In genomic region chr19:3691372-3691716, GRCh38 we compare ENCODE assay signal across 25 cellular contexts. TPM values are rescaled to one million over a fixed set of nuclear protein-coding genes. Genes with fewer than 3 reads are reported as not detected.
DNase-seq lines count a peak whose midpoint lies in the region; ATAC-seq and TF ChIP-seq lines count a peak whose summit lies in the region.
"Had no signal": no experiment of that assay in that cellular context is flagged by ENCODE, and none has a peak within 500 bp of the region (broad histone marks: within the 10 kb centered on the region; RNA-seq: fewer than 3 reads in every experiment).

No MANE protein-coding gene starts in this region.

- ATAC-seq in stimulated activated naive CD8-positive, alpha-beta T cell treated with anti-CD3 and anti-CD28 coated beads, Interleukin-15, Interleukin-2, amounts not matched to agents 100 U/mL and 50 U/mL, for 24 hours, result no peak
- ATAC-seq in WTC11 (no peak), lower lobe of right lung (no peak), HG03565 (IDR thresholded peaks at IDR 0.05; ENCODE audit: unreplicated experiment) (no peak), GM18867 (IDR thresholded peaks at IDR 0.05; ENCODE audit: unreplicated experiment) (no peak)
- ATAC-seq: Panc1, right cardiac atrium had no signal

- H3K4me3 ChIP-seq in lower lobe of right lung, result no peak overlapping the region
- H3K4me3 ChIP-seq: ascending aorta, cardiac muscle cell, colonic mucosa, left ventricle myocardium inferior, transverse colon had no signal

- H3K27ac Mint-ChIP-seq in stimulated activated naive CD8-positive, alpha-beta T cell treated with anti-CD3 and anti-CD28 coated beads, Interleukin-15, Interleukin-2, amounts not matched to agents 100 ng/mL and 50 ng/mL, for 24 hours, result peak overlapping the region; percentile 96
- H3K27ac Mint-ChIP-seq in WTC11, result peak overlapping the region; percentile 83; the same call in 1 of the 2 replicates
- H3K27ac Mint-ChIP-seq: activated naive CD4-positive, alpha-beta T cell treated with anti-CD3 and anti-CD28 coated beads, Interleukin-2, amount 50 U/mL, for 24 hours; T-helper 2 cell treated with Interferon-gamma antibody and Interleukin-4, amounts not matched to agents 5 μg/mL and 100 μg/mL, for 36 hours had no signal

- no peak for TF ChIP-seq CTCF in WTC11 (IDR thresholded peaks at IDR 0.05)
- TF ChIP-seq CTCF in lower lobe of right lung (IDR thresholded peaks at IDR 0.05), result no peak

- peak overlapping the region; percentile 32 for H3K4me3 Mint-ChIP-seq in stimulated activated naive CD8-positive, alpha-beta T cell treated with anti-CD3 and anti-CD28 coated beads, Interleukin-15, Interleukin-2, amounts not matched to agents 100 ng/mL and 50 ng/mL, for 24 hours
- H3K4me3 Mint-ChIP-seq in WTC11, result no peak overlapping the region
- H3K4me3 Mint-ChIP-seq: activated naive CD4-positive, alpha-beta T cell treated with anti-CD3 and anti-CD28 coated beads, Interleukin-2, amount 50 U/mL, for 24 hours; effector memory CD8-positive, alpha-beta T cell; T-helper 2 cell treated with Interferon-gamma antibody and Interleukin-4, amounts not matched to agents 5 μg/mL and 100 μg/mL, for 36 hours had no signal

- no peak overlapping the region for H3K27ac ChIP-seq in lower lobe of right lung
- H3K27ac ChIP-seq: cardiac muscle cell, colonic mucosa, left ventricle myocardium inferior, neutrophil had no signal

- intact Hi-C loops in lower lobe of right lung (cut with DNase I), result no loop called here

- H3K36me3 ChIP-seq in lower lobe of right lung, result no peaks in the 10 kb centered on the region
- H3K36me3 ChIP-seq: cardiac muscle cell, colonic mucosa, transverse colon had no signal

- CTCF ChIA-PET in WTC11 (lab: Charles Lee), result interaction anchor here (0.5 to 6.6 kb wide), 6 partner anchors 11 to 296 kb away, joined by 3 to 45 read pairs (median 12); partner anchors contain the start of gene TJP3

- no peaks in the 10 kb centered on the region for H3K9me3 ChIP-seq in lower lobe of right lung
- H3K9me3 ChIP-seq: ascending aorta, colonic mucosa, neutrophil, transverse colon had no signal

- DNase-seq in stimulated activated naive CD8-positive, alpha-beta T cell treated with anti-CD3 and anti-CD28 coated beads, Interleukin-15, Interleukin-2, amounts not matched to agents 100 U/mL and 50 U/mL, for 24 hours, result no peak
- no peak for DNase-seq in WTC11 (ENCODE audit: low spot score)
- peak; percentile 42 for DNase-seq in lower lobe of right lung
- no peak for DNase-seq in effector CD8-positive, alpha-beta T cell (lab: John Stamatoyannopoulos, UW)
- DNase-seq: C1 segment of cervical spinal cord; colonic mucosa; DMS79; effector memory CD8-positive, alpha-beta T cell; GOT3; left ventricle myocardium inferior; NCI-H1694; right cardiac atrium; stimulated activated CD4-positive, alpha-beta T cell treated with anti-CD3 and anti-CD28 coated beads, Interleukin-2, amount 100 ng/mL, for 24 hours; transverse colon had no signal

- peaks cover 56% of the 10 kb centered on the region for H3K4me1 Mint-ChIP-seq in stimulated activated naive CD8-positive, alpha-beta T cell treated with anti-CD3 and anti-CD28 coated beads, Interleukin-15, Interleukin-2, amounts not matched to agents 100 ng/mL and 50 ng/mL, for 24 hours (ENCODE audit: low read depth)
- peaks cover 10% of the 10 kb centered on the region for H3K4me1 Mint-ChIP-seq in WTC11

- H3K27me3 Mint-ChIP-seq in stimulated activated naive CD8-positive, alpha-beta T cell treated with anti-CD3 and anti-CD28 coated beads, Interleukin-15, Interleukin-2, amounts not matched to agents 100 ng/mL and 50 ng/mL, for 24 hours, result no peaks in the 10 kb centered on the region
- no peaks in the 10 kb centered on the region for H3K27me3 Mint-ChIP-seq in WTC11 (ENCODE audit: low read depth)
- H3K27me3 Mint-ChIP-seq: activated naive CD4-positive, alpha-beta T cell treated with anti-CD3 and anti-CD28 coated beads, Interleukin-2, amount 50 U/mL, for 24 hours; effector memory CD8-positive, alpha-beta T cell; IgD-negative memory B cell had no signal

- POLR2A ChIA-PET in WTC11 (lab: Charles Lee), result no interaction called here

- H3K9me3 Mint-ChIP-seq in stimulated activated naive CD8-positive, alpha-beta T cell treated with anti-CD3 and anti-CD28 coated beads, Interleukin-15, Interleukin-2, amounts not matched to agents 100 ng/mL and 50 ng/mL, for 24 hours, result peaks cover 5% of the 10 kb centered on the region
- no peaks in the 10 kb centered on the region for H3K9me3 Mint-ChIP-seq in WTC11
- H3K9me3 Mint-ChIP-seq: activated naive CD4-positive, alpha-beta T cell treated with anti-CD3 and anti-CD28 coated beads, Interleukin-2, amount 50 U/mL, for 24 hours; effector memory CD8-positive, alpha-beta T cell; IgD-negative memory B cell had no signal

- H3K36me3 Mint-ChIP-seq in stimulated activated naive CD8-positive, alpha-beta T cell treated with anti-CD3 and anti-CD28 coated beads, Interleukin-15, Interleukin-2, amounts not matched to agents 100 ng/mL and 50 ng/mL, for 24 hours (ENCODE audit: low read depth), result peaks cover 17% of the 10 kb centered on the region
- peaks cover 5% of the 10 kb centered on the region; the same call in 1 of the 2 replicates for H3K36me3 Mint-ChIP-seq in WTC11
- H3K36me3 Mint-ChIP-seq: IgD-negative memory B cell had no signal

- H3K4me1 ChIP-seq in lower lobe of right lung, result peaks cover 29% of the 10 kb centered on the region
- H3K4me1 ChIP-seq: colonic mucosa had no signal

- no peaks in the 10 kb centered on the region for H3K27me3 ChIP-seq in lower lobe of right lung (ENCODE audit: low read depth)
- H3K27me3 ChIP-seq: ascending aorta, cardiac muscle cell, colonic mucosa, transverse colon had no signal

TF ChIP-seq in WTC11, 78 proteins besides CTCF, POLR2A, EP300 and RAD21:
- no peak for TF ChIP-seq TEAD1 (CRISPR knock-in tag; IDR thresholded peaks at IDR 0.05)
- no peak for TF ChIP-seq FOXJ3 (CRISPR knock-in tag; IDR thresholded peaks at IDR 0.05; ENCODE audit: borderline replicate concordance)
- no peak for TF ChIP-seq JUN (CRISPR knock-in tag; IDR thresholded peaks at IDR 0.05)
- TF ChIP-seq SMAD3 (CRISPR knock-in tag; IDR thresholded peaks at IDR 0.05; ENCODE audit: borderline replicate concordance), result no peak
- no peak for TF ChIP-seq ELF4 (CRISPR knock-in tag; IDR thresholded peaks at IDR 0.05; ENCODE audit: low read depth)
- no peak for TF ChIP-seq NFE2L1 (CRISPR knock-in tag; IDR thresholded peaks at IDR 0.05)
- TF ChIP-seq TCF7 (CRISPR knock-in tag; IDR thresholded peaks at IDR 0.05; ENCODE audit: low read depth), result no peak
- no peak for TF ChIP-seq ZBTB21 (CRISPR knock-in tag; IDR thresholded peaks at IDR 0.05; ENCODE audit: borderline replicate concordance)
- TF ChIP-seq E2F4 (CRISPR knock-in tag; IDR thresholded peaks at IDR 0.05; ENCODE audit: borderline replicate concordance, low read depth), result no peak
- TF ChIP-seq ZNF423 (CRISPR knock-in tag; IDR thresholded peaks at IDR 0.05), result no peak
- TF ChIP-seq ERG (CRISPR knock-in tag; IDR thresholded peaks at IDR 0.05), result no peak
- no peak for TF ChIP-seq ZNF281 (CRISPR knock-in tag; IDR thresholded peaks at IDR 0.05)
- no peak for TF ChIP-seq SOX15 (CRISPR knock-in tag; IDR thresholded peaks at IDR 0.05)
TF ChIP-seq in WTC11: peak in this region for 0.

RNA-seq across cellular contexts. Expression of gene PIP5K1C, which starts 8.9 kb away (rescaled TPM):
- 34.0 to 36.2 TPM (median 36.0 TPM) in 3 replicates for total RNA-seq in WTC11 (2021)
- 43.6 TPM for total RNA-seq in lower lobe of right lung

RNA-seq across cellular contexts. Expression of gene TJP3, which starts 16.8 kb away (rescaled TPM):
- total RNA-seq in WTC11 (2021) (36.2 to 44.0 TPM (median 39.7 TPM) in 3 replicates), lower lobe of right lung (34.4 TPM)
- total RNA-seq: left ventricle myocardium inferior, right cardiac atrium, Right ventricle myocardium superior had no signal
